ENCODE assay signal across 3 cellular contexts in genomic region chr9:123423036-123423640, GRCh38.
TF ChIP-seq lines count a peak whose summit lies in the region.

No MANE protein-coding gene starts in this region.

TF ChIP-seq in HepG2, 621 proteins besides CTCF, POLR2A, EP300 and RAD21:
- TF ChIP-seq KDM2A (CRISPR knock-in tag; IDR thresholded peaks at IDR 0.05; ENCODE audit: borderline replicate concordance, low read depth) (no peak), HNRNPL (IDR thresholded peaks at IDR 0.05; ENCODE audit: low read depth, low read length) (no peak), RFX1 (IDR thresholded peaks at IDR 0.05) (no peak)

TF ChIP-seq in H1, 55 proteins besides CTCF, POLR2A, EP300 and RAD21:
- TF ChIP-seq HDAC2 (IDR thresholded peaks at IDR 0.05; ENCODE audit: borderline replicate concordance in 1 of 2, low read depth in 2 of 2, low read length in 2 of 2): no peak
- TF ChIP-seq, protein P1, sequence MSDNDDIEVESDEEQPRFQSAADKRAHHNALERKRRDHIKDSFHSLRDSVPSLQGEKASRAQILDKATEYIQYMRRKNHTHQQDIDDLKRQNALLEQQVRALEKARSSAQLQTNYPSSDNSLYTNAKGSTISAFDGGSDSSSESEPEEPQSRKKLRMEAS (IDR thresholded peaks at IDR 0.05): peak; percentile 43; the same call in 1 of the 2 replicates

TF ChIP-seq in neural cell, 6 proteins besides CTCF, POLR2A, EP300 and RAD21:
- TF ChIP-seq SMC3 (conservative IDR thresholded peaks at IDR 0.05; ENCODE audit: poor library complexity): no peak
- TF ChIP-seq POLR2AphosphoS5 (IDR thresholded peaks at IDR 0.05): no peak
- no peak for TF ChIP-seq EZH2 (IDR thresholded peaks at IDR 0.05; ENCODE audit: borderline replicate concordance, insufficient read depth, low read length, poor library complexity, severe bottlenecking)
- TF ChIP-seq, protein P2, sequence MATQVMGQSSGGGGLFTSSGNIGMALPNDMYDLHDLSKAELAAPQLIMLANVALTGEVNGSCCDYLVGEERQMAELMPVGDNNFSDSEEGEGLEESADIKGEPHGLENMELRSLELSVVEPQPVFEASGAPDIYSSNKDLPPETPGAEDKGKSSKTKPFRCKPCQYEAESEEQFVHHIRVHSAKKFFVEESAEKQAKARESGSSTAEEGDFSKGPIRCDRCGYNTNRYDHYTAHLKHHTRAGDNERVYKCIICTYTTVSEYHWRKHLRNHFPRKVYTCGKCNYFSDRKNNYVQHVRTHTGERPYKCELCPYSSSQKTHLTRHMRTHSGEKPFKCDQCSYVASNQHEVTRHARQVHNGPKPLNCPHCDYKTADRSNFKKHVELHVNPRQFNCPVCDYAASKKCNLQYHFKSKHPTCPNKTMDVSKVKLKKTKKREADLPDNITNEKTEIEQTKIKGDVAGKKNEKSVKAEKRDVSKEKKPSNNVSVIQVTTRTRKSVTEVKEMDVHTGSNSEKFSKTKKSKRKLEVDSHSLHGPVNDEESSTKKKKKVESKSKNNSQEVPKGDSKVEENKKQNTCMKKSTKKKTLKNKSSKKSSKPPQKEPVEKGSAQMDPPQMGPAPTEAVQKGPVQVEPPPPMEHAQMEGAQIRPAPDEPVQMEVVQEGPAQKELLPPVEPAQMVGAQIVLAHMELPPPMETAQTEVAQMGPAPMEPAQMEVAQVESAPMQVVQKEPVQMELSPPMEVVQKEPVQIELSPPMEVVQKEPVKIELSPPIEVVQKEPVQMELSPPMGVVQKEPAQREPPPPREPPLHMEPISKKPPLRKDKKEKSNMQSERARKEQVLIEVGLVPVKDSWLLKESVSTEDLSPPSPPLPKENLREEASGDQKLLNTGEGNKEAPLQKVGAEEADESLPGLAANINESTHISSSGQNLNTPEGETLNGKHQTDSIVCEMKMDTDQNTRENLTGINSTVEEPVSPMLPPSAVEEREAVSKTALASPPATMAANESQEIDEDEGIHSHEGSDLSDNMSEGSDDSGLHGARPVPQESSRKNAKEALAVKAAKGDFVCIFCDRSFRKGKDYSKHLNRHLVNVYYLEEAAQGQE (IDR thresholded peaks at IDR 0.05; ENCODE audit: borderline replicate concordance): no peak
- no peak for TF ChIP-seq MXI1 (conservative IDR thresholded peaks at IDR 0.05; ENCODE audit: poor library complexity, severe bottlenecking)
- TF ChIP-seq TAF1 (IDR thresholded peaks at IDR 0.05; ENCODE audit: low read depth): no peak
